Comparison of ENCODE assay signal across 1 cellular context in genomic region chr5:122063836-122064235, GRCh38.
TF ChIP-seq lines count a peak whose summit lies in the region.

No MANE protein-coding gene starts in this region.

TF ChIP-seq in GM12878, 131 proteins besides CTCF, POLR2A, EP300 and RAD21 (continued from another document):
- TF ChIP-seq CUX1 (IDR thresholded peaks at IDR 0.05; ENCODE audit: insufficient replicate concordance, low read depth, low read length), result no peak
- TF ChIP-seq E2F8 (IDR thresholded peaks at IDR 0.05; ENCODE audit: low read depth, partially characterized antibody), result no peak
